Comparison of ENCODE assay signal across 8 cellular contexts in the genomic region with DNA sequence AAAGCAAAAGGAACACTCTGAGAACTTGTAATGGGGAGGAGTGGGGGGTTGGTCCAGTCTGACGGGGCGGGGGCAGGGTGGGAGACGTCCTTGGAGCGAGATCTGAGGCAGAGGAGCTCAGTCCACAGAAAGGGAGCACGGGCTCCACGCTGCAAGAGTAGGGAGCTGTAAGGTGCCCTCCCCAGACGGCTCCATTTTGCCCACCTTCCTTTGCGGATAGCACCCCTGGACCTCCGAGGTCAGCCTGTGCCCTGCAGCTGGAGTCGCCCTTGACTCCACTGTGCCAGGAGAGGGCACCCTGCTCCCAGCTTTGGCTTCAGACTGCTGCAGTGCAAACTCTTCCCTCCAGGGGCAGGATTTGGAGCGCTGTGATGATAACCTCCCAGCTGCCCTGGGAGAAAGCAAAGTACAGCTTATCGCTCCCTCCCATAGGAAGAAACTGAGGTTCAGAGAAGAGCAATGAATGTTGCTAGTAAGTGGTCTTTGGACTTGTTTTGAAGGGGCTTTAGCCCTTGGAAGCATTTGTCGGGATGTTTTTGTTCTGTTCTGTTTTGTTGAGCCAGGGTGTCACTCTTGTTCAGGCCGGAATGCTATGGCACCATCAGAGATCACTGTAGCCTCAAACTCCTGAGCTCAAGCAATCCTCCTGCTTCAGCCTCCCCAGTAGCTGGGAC. TPM values are rescaled to one million over a fixed set of nuclear protein-coding genes. Genes with fewer than 3 reads are reported as not detected.
DNase-seq lines count a peak whose midpoint lies in the region; ATAC-seq and TF ChIP-seq lines count a peak whose summit lies in the region.

No MANE protein-coding gene starts in this region.

- intact Hi-C loops in Calu3 (cut with micrococcal nuclease; ENCODE audit: unreplicated experiment): loop anchor here (2.0 to 5.0 kb wide), 5 partner anchors 80 to 210 kb away; no protein-coding TSS in a partner anchor
- intact Hi-C loops in activated T-helper 1 cell treated with anti-CD3 and anti-CD28 coated beads, Interleukin-12 subunit alpha, Interleukin-12 subunit beta, Interleukin-2, Interleukin-4 antibody, amounts not matched to agents 30 ng/mL and 10 ng/mL and 1 ng/mL, durations not matched to agents 14 hours and 24 hours and 36 hours (cut with micrococcal nuclease): loop anchor here (1.0 to 2.0 kb wide), 9 partner anchors 9 to 457 kb away; a partner anchor contains a TSS

- BruUV-seq in Calu3 (replicated peaks; lab: Mats Ljungman, UMichigan): no TSS peak

- H3K4me3 ChIP-seq in LNCaP clone FGC (ENCODE audit: low read depth, low read length): peak overlapping the region; percentile 21; the same call in 1 of the 2 replicates
- peak overlapping the region; percentile 19 for H3K4me3 ChIP-seq in fibroblast of pulmonary artery (replicated peaks; ENCODE audit: low read depth, low read length)

- peaks cover 61% of the 10 kb centered on the region for H3K4me1 Mint-ChIP-seq in Calu3 (ENCODE audit: low read depth, unreplicated experiment)
- no peaks in the 10 kb centered on the region for H3K4me1 Mint-ChIP-seq in activated T-helper 1 cell treated with anti-CD3 and anti-CD28 coated beads, Interleukin-12 subunit alpha, Interleukin-12 subunit beta, Interleukin-2, Interleukin-4 antibody, amounts not matched to agents 30 ng/mL and 10 ng/mL and 1 ng/mL, durations not matched to agents 14 hours and 24 hours and 36 hours (ENCODE audit: low read depth)
- H3K4me1 Mint-ChIP-seq in nephron progenitor cell: peaks cover 5% of the 10 kb centered on the region

- peak overlapping the region; percentile 67 for H3K4me3 Mint-ChIP-seq in Calu3 (ENCODE audit: low read depth, unreplicated experiment)
- no peak overlapping the region for H3K4me3 Mint-ChIP-seq in activated T-helper 1 cell treated with anti-CD3 and anti-CD28 coated beads, Interleukin-12 subunit alpha, Interleukin-12 subunit beta, Interleukin-2, Interleukin-4 antibody, amounts not matched to agents 30 ng/mL and 10 ng/mL and 1 ng/mL, durations not matched to agents 14 hours and 24 hours and 36 hours
- H3K4me3 Mint-ChIP-seq in nephron progenitor cell: peak overlapping the region; percentile 48

- peak; percentile 88 for ATAC-seq in GM21723 (IDR thresholded peaks at IDR 0.05; ENCODE audit: unreplicated experiment)
- peak; percentile 99 for ATAC-seq in stimulated activated naive CD8-positive, alpha-beta T cell treated with anti-CD3 and anti-CD28 coated beads, Interleukin-15, Interleukin-2, amounts not matched to agents 100 U/mL and 50 U/mL, for 24 hours

- peaks cover 6% of the 10 kb centered on the region for H3K9me3 Mint-ChIP-seq in Calu3 (ENCODE audit: low read depth, unreplicated experiment)
- no peaks in the 10 kb centered on the region for H3K9me3 Mint-ChIP-seq in activated T-helper 1 cell treated with anti-CD3 and anti-CD28 coated beads, Interleukin-12 subunit alpha, Interleukin-12 subunit beta, Interleukin-2, Interleukin-4 antibody, amounts not matched to agents 30 ng/mL and 10 ng/mL and 1 ng/mL, durations not matched to agents 14 hours and 24 hours and 36 hours
- no peaks in the 10 kb centered on the region for H3K9me3 Mint-ChIP-seq in nephron progenitor cell

- H3K27ac Mint-ChIP-seq in Calu3 (ENCODE audit: unreplicated experiment): peak overlapping the region; percentile 34
- no peak overlapping the region for H3K27ac Mint-ChIP-seq in activated T-helper 1 cell treated with anti-CD3 and anti-CD28 coated beads, Interleukin-12 subunit alpha, Interleukin-12 subunit beta, Interleukin-2, Interleukin-4 antibody, amounts not matched to agents 30 ng/mL and 10 ng/mL and 1 ng/mL, durations not matched to agents 14 hours and 24 hours and 36 hours
- no peak overlapping the region for H3K27ac Mint-ChIP-seq in nephron progenitor cell

- H3K27me3 Mint-ChIP-seq in Calu3 (ENCODE audit: unreplicated experiment) (no peaks in the 10 kb centered on the region), nephron progenitor cell (ENCODE audit: low read depth, poor library complexity) (peaks cover 57% of the 10 kb centered on the region)
- H3K27me3 Mint-ChIP-seq in activated T-helper 1 cell treated with anti-CD3 and anti-CD28 coated beads, Interleukin-12 subunit alpha, Interleukin-12 subunit beta, Interleukin-2, Interleukin-4 antibody, amounts not matched to agents 30 ng/mL and 10 ng/mL and 1 ng/mL, durations not matched to agents 14 hours and 24 hours and 36 hours (ENCODE audit: insufficient read depth): peaks cover 27% of the 10 kb centered on the region

- DNase-seq in Calu3 (peak; percentile 97), LNCaP clone FGC (ENCODE audit: low read depth) (peak; percentile 50), RPMI7951 (ENCODE audit: low read depth) (peak; percentile 89), fibroblast of pulmonary artery (ENCODE audit: low read depth) (peak; percentile 87), nephron progenitor cell (peak; percentile 87)
- DNase-seq in activated T-helper 1 cell treated with anti-CD3 and anti-CD28 coated beads, Interleukin-12 subunit alpha, Interleukin-12 subunit beta, Interleukin-2, Interleukin-4 antibody, amounts not matched to agents 30 ng/mL and 10 ng/mL and 1 ng/mL, durations not matched to agents 14 hours and 24 hours and 36 hours (ENCODE audit: low spot score): peak; percentile 80
- peak; percentile 91 for DNase-seq in stimulated activated naive CD8-positive, alpha-beta T cell treated with anti-CD3 and anti-CD28 coated beads, Interleukin-15, Interleukin-2, amounts not matched to agents 100 U/mL and 50 U/mL, for 24 hours

- CTCF ChIA-PET in Calu3 (lab: Charles Lee): interaction anchor here (0.5 to 5.1 kb wide), 49 partner anchors 9 to 457 kb away, joined by 3 to 51 read pairs (median 4); a partner anchor contains a TSS

- TF ChIP-seq CTCF in Calu3 (IDR thresholded peaks at IDR 0.05; ENCODE audit: unreplicated experiment) (peak; percentile 100), LNCaP clone FGC (IDR thresholded peaks at IDR 0.05; ENCODE audit: control insufficient read depth, extremely low read depth, insufficient read depth) (peak; percentile 100), fibroblast of pulmonary artery (IDR thresholded peaks at IDR 0.05; ENCODE audit: low read length, missing control alignments) (no peak), nephron progenitor cell (IDR thresholded peaks at IDR 0.05) (peak; percentile 98)

- peaks cover 19% of the 10 kb centered on the region for H3K36me3 Mint-ChIP-seq in Calu3 (ENCODE audit: insufficient read depth, unreplicated experiment)
- H3K36me3 Mint-ChIP-seq in activated T-helper 1 cell treated with anti-CD3 and anti-CD28 coated beads, Interleukin-12 subunit alpha, Interleukin-12 subunit beta, Interleukin-2, Interleukin-4 antibody, amounts not matched to agents 30 ng/mL and 10 ng/mL and 1 ng/mL, durations not matched to agents 14 hours and 24 hours and 36 hours (ENCODE audit: low read depth): no peaks in the 10 kb centered on the region
- no peaks in the 10 kb centered on the region for H3K36me3 Mint-ChIP-seq in nephron progenitor cell (ENCODE audit: low read depth)

RNA-seq across cellular contexts. Expression of a gene that starts 9.5 kb away (rescaled TPM):
- 169 and 179 TPM in 2 replicates for total RNA-seq in Calu3 (2022)
- total RNA-seq in RPMI7951 (2014; rRNA removed; shearing (Covaris generic)): 137 and 145 TPM in 2 replicates
- total RNA-seq in activated T-helper 1 cell treated with anti-CD3 and anti-CD28 coated beads, Interleukin-12 subunit alpha, Interleukin-12 subunit beta, Interleukin-2, Interleukin-4 antibody, amounts not matched to agents 30 ng/mL and 10 ng/mL and 1 ng/mL, durations not matched to agents 14 hours and 24 hours and 36 hours: 130 and 132 TPM in 2 replicates

RNA-seq across cellular contexts. Expression of a gene that starts 50.4 kb away (rescaled TPM):
- 90.1 and 91.6 TPM in 2 replicates for total RNA-seq in Calu3 (2022)
- total RNA-seq in RPMI7951 (2014; rRNA removed; shearing (Covaris generic)): 60.1 and 67.4 TPM in 2 replicates
- 55.6 and 66.4 TPM in 2 replicates for total RNA-seq in activated T-helper 1 cell treated with anti-CD3 and anti-CD28 coated beads, Interleukin-12 subunit alpha, Interleukin-12 subunit beta, Interleukin-2, Interleukin-4 antibody, amounts not matched to agents 30 ng/mL and 10 ng/mL and 1 ng/mL, durations not matched to agents 14 hours and 24 hours and 36 hours

Comparison
In these comparisons a context has a peak if more than half of its experiments do, and no peak if none do; other contexts are left out.
1. Peak in every context shown above with its lines: DNase-seq, ATAC-seq and H3K4me3 ChIP-seq.